Comparison of ENCODE assay signal across 24 cellular contexts in the genomic region with DNA sequence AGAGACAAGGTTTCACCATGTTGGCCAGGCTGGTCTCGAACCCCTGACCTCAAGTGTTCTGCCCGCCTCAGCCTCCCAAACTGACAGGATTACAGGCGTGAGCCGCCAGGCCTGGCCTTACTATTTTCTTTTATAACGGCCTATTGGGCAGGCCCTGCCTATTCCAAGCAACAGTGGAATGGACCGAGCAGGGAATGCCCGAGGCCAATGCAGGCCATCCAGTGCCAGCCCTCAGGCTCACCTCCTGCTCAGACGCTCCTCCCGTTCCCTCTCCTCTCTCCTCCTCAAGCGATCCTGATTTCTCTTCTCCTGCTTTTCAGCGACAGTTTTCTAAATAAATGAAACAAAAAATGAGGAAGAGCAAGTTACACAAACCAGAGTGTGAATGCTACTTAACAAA. TPM values are rescaled to one million over a fixed set of nuclear protein-coding genes. Genes with fewer than 3 reads are reported as not detected.
A peak's percentile ranks its signal among the peaks of the same experiment; 100 is the strongest.
DNase-seq lines count a peak whose midpoint lies in the region; TF ChIP-seq lines count a peak whose summit lies in the region.
"Had no signal": no experiment of that assay in that cellular context is flagged by ENCODE, and none has a peak within 500 bp of the region (broad histone marks: within the 10 kb centered on the region; RNA-seq: fewer than 3 reads in every experiment).

No MANE protein-coding gene starts in this region.

- intact Hi-C loops in activated T-helper 1 cell treated with anti-CD3 and anti-CD28 coated beads, Interleukin-12 subunit alpha, Interleukin-12 subunit beta, Interleukin-2, Interleukin-4 antibody, amounts not matched to agents 30 ng/mL and 10 ng/mL and 1 ng/mL, durations not matched to agents 14 hours and 24 hours and 36 hours (cut with micrococcal nuclease), result no loop called here

- H3K4ac ChIP-seq in trophoblast cell (ENCODE audit: low read depth, low read length), result no peak overlapping the region

- H2AFZ ChIP-seq in trophoblast cell (ENCODE audit: insufficient read depth, low read length, poor library complexity), result no peak overlapping the region
- no peak overlapping the region for H2AFZ ChIP-seq in MM.1S (ENCODE audit: low read length)

- no peaks in the 10 kb centered on the region for H4K20me1 ChIP-seq in MM.1S (ENCODE audit: insufficient read depth, low read length)

- H4K91ac ChIP-seq in trophoblast cell (ENCODE audit: low read depth, low read length), result no peak overlapping the region

- H3K27me3 Mint-ChIP-seq in activated T-helper 1 cell treated with anti-CD3 and anti-CD28 coated beads, Interleukin-12 subunit alpha, Interleukin-12 subunit beta, Interleukin-2, Interleukin-4 antibody, amounts not matched to agents 30 ng/mL and 10 ng/mL and 1 ng/mL, durations not matched to agents 14 hours and 24 hours and 36 hours (ENCODE audit: insufficient read depth), result no peaks in the 10 kb centered on the region
- no peaks in the 10 kb centered on the region for H3K27me3 Mint-ChIP-seq in nephron progenitor cell (ENCODE audit: low read depth, poor library complexity)
- H3K27me3 Mint-ChIP-seq: CD4-positive, alpha-beta T cell; CD8-positive, alpha-beta memory T cell had no signal

- H3F3A ChIP-seq in MM.1S (ENCODE audit: insufficient read depth, low read length), result no peaks in the 10 kb centered on the region

- no peak for TF ChIP-seq CTCF in nephron progenitor cell (IDR thresholded peaks at IDR 0.05)
- TF ChIP-seq CTCF in foreskin fibroblast (IDR thresholded peaks at IDR 0.05; ENCODE audit: low read depth, low read length), result no peak
- no peak for TF ChIP-seq CTCF in MM.1S (IDR thresholded peaks at IDR 0.05; ENCODE audit: low read length)
- no peak for TF ChIP-seq CTCF in GM13976 (IDR thresholded peaks at IDR 0.05; ENCODE audit: borderline replicate concordance, control extremely low read depth, extremely low read depth, insufficient read depth, missing control alignments)

- H3K27me3 ChIP-seq in trophoblast cell (ENCODE audit: insufficient read depth, low read length) (no peaks in the 10 kb centered on the region), MM.1S (replicated peaks; ENCODE audit: insufficient read depth, low read length) (no peaks in the 10 kb centered on the region)
- H3K27me3 ChIP-seq: BE2C; BLaER1 treated with 17β-estradiol and CSF1 and Interleukin-3, amounts not matched to agents 10 nM and 100 nM had no signal

- peak overlapping the region; percentile 33 for H3K9ac ChIP-seq in trophoblast cell (ENCODE audit: low read length)
- H3K9ac ChIP-seq in MM.1S (ENCODE audit: low read length), result no peak overlapping the region
- H3K9ac ChIP-seq: BLaER1 treated with 17β-estradiol and CSF1 and Interleukin-3, amounts not matched to agents 10 nM and 100 nM had no signal

- H4K8ac ChIP-seq in trophoblast cell (ENCODE audit: low read depth, low read length), result no peak overlapping the region

- H3K36me3 Mint-ChIP-seq in activated T-helper 1 cell treated with anti-CD3 and anti-CD28 coated beads, Interleukin-12 subunit alpha, Interleukin-12 subunit beta, Interleukin-2, Interleukin-4 antibody, amounts not matched to agents 30 ng/mL and 10 ng/mL and 1 ng/mL, durations not matched to agents 14 hours and 24 hours and 36 hours (ENCODE audit: low read depth), result peaks cover 42% of the 10 kb centered on the region
- H3K36me3 Mint-ChIP-seq in nephron progenitor cell (ENCODE audit: low read depth), result peaks cover 75% of the 10 kb centered on the region

- H3K4me3 ChIP-seq in trophoblast cell (ENCODE audit: low read depth, low read length) (no peak overlapping the region), foreskin fibroblast (ENCODE audit: low read depth in 1 of 2, low read length in 2 of 2) (no peak overlapping the region), MM.1S (ENCODE audit: low read length) (no peak overlapping the region)
- H3K4me3 ChIP-seq: A549; BLaER1 treated with 17β-estradiol and CSF1 and Interleukin-3, amounts not matched to agents 10 nM and 100 nM; GM12878; HAP-1 had no signal

- no peak overlapping the region for H4K12ac ChIP-seq in trophoblast cell (ENCODE audit: low read depth, low read length)

- peaks cover 6% of the 10 kb centered on the region for H3K4me1 Mint-ChIP-seq in activated T-helper 1 cell treated with anti-CD3 and anti-CD28 coated beads, Interleukin-12 subunit alpha, Interleukin-12 subunit beta, Interleukin-2, Interleukin-4 antibody, amounts not matched to agents 30 ng/mL and 10 ng/mL and 1 ng/mL, durations not matched to agents 14 hours and 24 hours and 36 hours (ENCODE audit: low read depth)
- no peaks in the 10 kb centered on the region for H3K4me1 Mint-ChIP-seq in nephron progenitor cell
- H3K4me1 Mint-ChIP-seq: CD14-positive monocyte had no signal

- H3K27ac ChIP-seq in trophoblast cell (ENCODE audit: low read depth, low read length) (no peak overlapping the region), MM.1S (ENCODE audit: low read length) (no peak overlapping the region)
- H3K27ac ChIP-seq: A549; BLaER1 treated with 17β-estradiol and CSF1 and Interleukin-3, amounts not matched to agents 10 nM and 100 nM had no signal

- H3K27ac Mint-ChIP-seq in activated T-helper 1 cell treated with anti-CD3 and anti-CD28 coated beads, Interleukin-12 subunit alpha, Interleukin-12 subunit beta, Interleukin-2, Interleukin-4 antibody, amounts not matched to agents 30 ng/mL and 10 ng/mL and 1 ng/mL, durations not matched to agents 14 hours and 24 hours and 36 hours, result peak overlapping the region; percentile 55
- H3K27ac Mint-ChIP-seq in nephron progenitor cell, result peak overlapping the region; percentile 83

- no peak overlapping the region for H2BK5ac ChIP-seq in trophoblast cell (ENCODE audit: low read depth, low read length, poor library complexity)

- H3K79me1 ChIP-seq in trophoblast cell (ENCODE audit: low read length), result no peaks in the 10 kb centered on the region

- in situ Hi-C loops in GM13976 (cut with MboI; ENCODE audit: low sequenced_read_pairs, unreplicated experiment), result no loop called here

- H3K18ac ChIP-seq in trophoblast cell (ENCODE audit: low read length), result no peak overlapping the region

- no peak overlapping the region for H2BK120ac ChIP-seq in trophoblast cell (ENCODE audit: insufficient read depth, low read length, poor library complexity)

- no peaks in the 10 kb centered on the region for H3K9me2 ChIP-seq in MM.1S (replicated peaks; ENCODE audit: insufficient read depth, low read length)

- H3K79me2 ChIP-seq in trophoblast cell (ENCODE audit: control insufficient read depth, insufficient read depth, low read length, poor library complexity) (no peaks in the 10 kb centered on the region), MM.1S (ENCODE audit: low read length) (no peaks in the 10 kb centered on the region)

- no peak overlapping the region for H2BK12ac ChIP-seq in trophoblast cell (ENCODE audit: low read length)

- H3K4me1 ChIP-seq in trophoblast cell (ENCODE audit: control insufficient read depth in 1 of 2, insufficient read depth in 2 of 2, low read length in 2 of 2) (no peaks in the 10 kb centered on the region), MM.1S (ENCODE audit: low read length) (no peaks in the 10 kb centered on the region)
- H3K4me1 ChIP-seq: A549; BE2C; BLaER1 treated with 17β-estradiol and CSF1 and Interleukin-3, amounts not matched to agents 10 nM and 100 nM; HAP-1 had no signal

- no peak for DNase-seq in activated T-helper 1 cell treated with anti-CD3 and anti-CD28 coated beads, Interleukin-12 subunit alpha, Interleukin-12 subunit beta, Interleukin-2, Interleukin-4 antibody, amounts not matched to agents 30 ng/mL and 10 ng/mL and 1 ng/mL, durations not matched to agents 14 hours and 24 hours and 36 hours (ENCODE audit: low spot score)
- no peak for DNase-seq in nephron progenitor cell
- peak; percentile 77 to 83 for DNase-seq in trophoblast cell
- no peak for DNase-seq in foreskin fibroblast
- DNase-seq in MM.1S, result no peak
- DNase-seq in GM13976 (ENCODE audit: low spot score), result no peak
- no peak for DNase-seq in NCI-H2196 (lab: John Stamatoyannopoulos, UW; ENCODE audit: unreplicated experiment)
- DNase-seq: 8988T; ACHN; AML-193; BE2C; CD4-positive, alpha-beta T cell; CD8-positive, alpha-beta memory T cell; DMS 273 treated with DMSO at 0.1 percent for 48 hours; DMS79; EL; GDM1; GOT3; HFFc6 had no signal

- H3K36me3 ChIP-seq in trophoblast cell (ENCODE audit: control insufficient read depth in 1 of 2, insufficient read depth in 2 of 2, low read length in 2 of 2) (peaks cover 85 to 87% of the 10 kb centered on the region in 2 experiments), MM.1S (replicated peaks; ENCODE audit: insufficient read depth, low read length) (no peaks in the 10 kb centered on the region)

- H3K4me2 ChIP-seq in trophoblast cell (ENCODE audit: low read length), result no peak overlapping the region
- no peak overlapping the region for H3K4me2 ChIP-seq in MM.1S (ENCODE audit: low read depth, low read length)
- H3K4me2 ChIP-seq: A549; BLaER1 treated with 17β-estradiol and CSF1 and Interleukin-3, amounts not matched to agents 10 nM and 100 nM had no signal

- H3K9me3 ChIP-seq in trophoblast cell (ENCODE audit: insufficient read depth, low read depth, low read length) (no peaks in the 10 kb centered on the region), MM.1S (replicated peaks; ENCODE audit: insufficient read depth, low read length) (no peaks in the 10 kb centered on the region)
- H3K9me3 ChIP-seq: A549; BE2C; BLaER1 treated with 17β-estradiol and CSF1 and Interleukin-3, amounts not matched to agents 10 nM and 100 nM; HAP-1 had no signal

- no peak overlapping the region for H3K14ac ChIP-seq in trophoblast cell (ENCODE audit: low read length)

- WGBS in trophoblast cell (ENCODE audit: extremely low coverage, insufficient coverage, insufficient read length), result no CpG with 5 or more reads among the region's 11 CpGs

- no peaks in the 10 kb centered on the region for H3K9me3 Mint-ChIP-seq in activated T-helper 1 cell treated with anti-CD3 and anti-CD28 coated beads, Interleukin-12 subunit alpha, Interleukin-12 subunit beta, Interleukin-2, Interleukin-4 antibody, amounts not matched to agents 30 ng/mL and 10 ng/mL and 1 ng/mL, durations not matched to agents 14 hours and 24 hours and 36 hours
- H3K9me3 Mint-ChIP-seq in nephron progenitor cell, result no peaks in the 10 kb centered on the region
- H3K9me3 Mint-ChIP-seq: CD4-positive, alpha-beta T cell; HFFc6 had no signal

- H3K4me3 Mint-ChIP-seq in activated T-helper 1 cell treated with anti-CD3 and anti-CD28 coated beads, Interleukin-12 subunit alpha, Interleukin-12 subunit beta, Interleukin-2, Interleukin-4 antibody, amounts not matched to agents 30 ng/mL and 10 ng/mL and 1 ng/mL, durations not matched to agents 14 hours and 24 hours and 36 hours, result no peak overlapping the region
- no peak overlapping the region for H3K4me3 Mint-ChIP-seq in nephron progenitor cell
- H3K4me3 Mint-ChIP-seq: CD14-positive monocyte; CD4-positive, alpha-beta T cell; CD8-positive, alpha-beta memory T cell; HFFc6 had no signal

- no peak overlapping the region for H2AK5ac ChIP-seq in trophoblast cell (ENCODE audit: low read length)

- H3K23ac ChIP-seq in trophoblast cell (ENCODE audit: low read length), result no peak overlapping the region

RNA-seq across cellular contexts. Expression of a gene that starts 12.4 kb away (rescaled TPM):
- 0.54 and 0.88 TPM in 2 replicates for total RNA-seq in activated T-helper 1 cell treated with anti-CD3 and anti-CD28 coated beads, Interleukin-12 subunit alpha, Interleukin-12 subunit beta, Interleukin-2, Interleukin-4 antibody, amounts not matched to agents 30 ng/mL and 10 ng/mL and 1 ng/mL, durations not matched to agents 14 hours and 24 hours and 36 hours
- polyA plus RNA-seq in trophoblast cell (2013), result 0.55 and 0.60 TPM in 2 replicates
- total RNA-seq: CD4-positive, alpha-beta T cell; CD8-positive, alpha-beta memory T cell; GM12878 had no signal
- polyA plus RNA-seq: CD14-positive monocyte, GM12878 had no signal

RNA-seq across cellular contexts. Expression of a gene that starts 16.2 kb away (rescaled TPM):
- not detected in 2 replicates for total RNA-seq in activated T-helper 1 cell treated with anti-CD3 and anti-CD28 coated beads, Interleukin-12 subunit alpha, Interleukin-12 subunit beta, Interleukin-2, Interleukin-4 antibody, amounts not matched to agents 30 ng/mL and 10 ng/mL and 1 ng/mL, durations not matched to agents 14 hours and 24 hours and 36 hours
- 0.22 TPM in 1 of 2 replicates, not detected in the other for polyA plus RNA-seq in trophoblast cell (2013)
- total RNA-seq: CD4-positive, alpha-beta T cell; CD8-positive, alpha-beta memory T cell; HFFc6 had no signal

RNA-seq across cellular contexts. Expression of a gene that starts 20.0 kb away (rescaled TPM):
- total RNA-seq in activated T-helper 1 cell treated with anti-CD3 and anti-CD28 coated beads, Interleukin-12 subunit alpha, Interleukin-12 subunit beta, Interleukin-2, Interleukin-4 antibody, amounts not matched to agents 30 ng/mL and 10 ng/mL and 1 ng/mL, durations not matched to agents 14 hours and 24 hours and 36 hours, result 0.57 and 0.59 TPM in 2 replicates
- polyA plus RNA-seq in trophoblast cell (2013), result not detected in 2 replicates
- total RNA-seq: CD4-positive, alpha-beta T cell; CD8-positive, alpha-beta memory T cell; HFFc6 had no signal

RNA-seq across cellular contexts. Expression of a gene that starts 26.9 kb away (rescaled TPM):
- total RNA-seq in activated T-helper 1 cell treated with anti-CD3 and anti-CD28 coated beads, Interleukin-12 subunit alpha, Interleukin-12 subunit beta, Interleukin-2, Interleukin-4 antibody, amounts not matched to agents 30 ng/mL and 10 ng/mL and 1 ng/mL, durations not matched to agents 14 hours and 24 hours and 36 hours, result not detected in 2 replicates
- not detected in 2 replicates for polyA plus RNA-seq in trophoblast cell (2013)
- total RNA-seq: CD4-positive, alpha-beta T cell; CD8-positive, alpha-beta memory T cell; GM12878; HFFc6 had no signal
- polyA plus RNA-seq: A549; CD14-positive monocyte; CD8-positive, alpha-beta memory T cell had no signal

RNA-seq across cellular contexts. Expression of a gene that starts 36.6 kb away (rescaled TPM):
- total RNA-seq in activated T-helper 1 cell treated with anti-CD3 and anti-CD28 coated beads, Interleukin-12 subunit alpha, Interleukin-12 subunit beta, Interleukin-2, Interleukin-4 antibody, amounts not matched to agents 30 ng/mL and 10 ng/mL and 1 ng/mL, durations not matched to agents 14 hours and 24 hours and 36 hours, result 77.7 and 83.0 TPM in 2 replicates
- 62.4 and 68.6 TPM in 2 replicates for polyA plus RNA-seq in trophoblast cell (2013)

Comparison
In these comparisons a context has a peak if more than half of its experiments do, and no peak if none do; other contexts are left out.
1. DNase-seq: peak in trophoblast cell (2 of 2); none in activated T-helper 1 cell treated with anti-CD3 and anti-CD28 coated beads, Interleukin-12 subunit alpha, Interleukin-12 subunit beta, Interleukin-2, Interleukin-4 antibody, amounts not matched to agents 30 ng/mL and 10 ng/mL and 1 ng/mL, durations not matched to agents 14 hours and 24 hours and 36 hours (single experiment), nephron progenitor cell (single experiment), foreskin fibroblast (0 of 2), MM.1S (single experiment), GM13976 (single experiment) and NCI-H2196 (single experiment).